Comparison of ENCODE assay signal across 9 cellular contexts in the genomic region with DNA sequence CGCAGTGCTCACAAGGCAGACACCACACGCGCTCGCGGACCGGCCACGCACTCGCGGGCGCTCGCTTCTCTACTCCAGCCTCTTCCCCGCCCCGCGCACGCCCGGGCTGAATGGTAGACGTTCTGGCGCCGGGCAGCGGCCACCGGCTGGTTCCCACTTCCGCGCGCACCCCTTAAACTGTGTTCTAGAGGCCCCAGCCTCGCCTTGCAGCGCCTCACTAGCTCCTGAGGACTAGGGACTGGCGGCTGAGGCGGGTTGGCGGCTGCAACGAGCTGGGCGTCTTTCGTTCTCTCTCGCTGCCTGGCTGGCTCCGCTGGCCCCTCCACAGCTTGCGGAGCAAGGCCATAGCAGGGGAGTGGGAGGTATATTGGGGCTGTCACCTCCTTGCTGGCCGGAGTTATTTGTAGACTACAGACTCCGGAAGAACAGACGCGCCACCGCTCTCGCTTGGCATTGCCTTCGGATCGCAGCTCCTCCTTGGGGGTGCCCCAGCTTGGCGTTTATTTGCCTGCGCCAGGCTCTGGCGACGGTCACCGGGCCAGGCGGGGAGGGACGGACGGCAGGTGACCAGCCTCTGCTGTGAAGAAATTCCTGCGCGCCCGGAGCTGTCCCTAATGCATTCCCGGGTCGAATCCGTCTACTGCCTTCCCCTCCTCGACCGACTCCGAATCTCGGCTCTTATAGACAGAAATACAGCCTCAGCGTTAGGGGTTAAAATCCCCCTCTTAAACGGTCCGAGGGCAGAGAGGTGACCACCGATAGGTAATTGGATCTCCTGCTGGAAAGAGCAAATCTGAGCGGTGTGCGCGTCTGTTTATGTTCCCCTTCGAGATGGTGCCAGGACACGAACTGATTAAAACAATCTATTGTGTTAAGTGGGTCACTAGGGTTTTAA. TPM values are rescaled to one million over a fixed set of nuclear protein-coding genes. Genes with fewer than 3 reads are reported as not detected.
DNase-seq lines count a peak whose midpoint lies in the region; ATAC-seq and TF ChIP-seq lines count a peak whose summit lies in the region.
"Had no signal": no experiment of that assay in that cellular context is flagged by ENCODE, and none has a peak within 500 bp of the region (broad histone marks: within the 10 kb centered on the region; RNA-seq: fewer than 3 reads in every experiment).

No MANE protein-coding gene starts in this region.

- H3K9me3 ChIP-seq in H9 (ENCODE audit: control insufficient read depth, low read depth, low read length) (no peaks in the 10 kb centered on the region), iPS DF 6.9 (ENCODE audit: control insufficient read depth, insufficient read depth, low read length) (no peaks in the 10 kb centered on the region)

- H2BK20ac ChIP-seq in H9 (ENCODE audit: low read depth, low read length, poor library complexity, severe bottlenecking) = no peak overlapping the region

- peak overlapping the region; percentile 54 for H3K4me2 ChIP-seq in H9 (ENCODE audit: insufficient read depth, insufficient read length, low read length)

- H3K27me3 Mint-ChIP-seq in H9 (ENCODE audit: low read depth) = peaks cover 91% of the 10 kb centered on the region
- H3K27me3 Mint-ChIP-seq in activated B cell treated with CpG ODN at 0.5 μM for 24 hours = peaks cover 40% of the 10 kb centered on the region
- peaks cover 78% of the 10 kb centered on the region for H3K27me3 Mint-ChIP-seq in activated CD4-positive, alpha-beta memory T cell treated with anti-CD3 and anti-CD28 coated beads, Interleukin-2, amount 10 ng/mL, durations not matched to agents 7 days and 5 days

- H3K27ac ChIP-seq in H9 (ENCODE audit: insufficient read length, low read depth, low read length) (no peak overlapping the region), iPS DF 6.9 (ENCODE audit: low read length) (no peak overlapping the region)

- H2BK120ac ChIP-seq in H9 (ENCODE audit: low read depth, low read length, poor library complexity, severe bottlenecking) = no peak overlapping the region

- CTCF ChIA-PET in activated B cell treated with CpG ODN at 0.5 μM for 24 hours (lab: Charles Lee) = no interaction called here
- CTCF ChIA-PET in activated CD4-positive, alpha-beta memory T cell treated with anti-CD3 and anti-CD28 coated beads, Interleukin-2, amount 10 ng/mL, durations not matched to agents 7 days and 5 days (lab: Charles Lee) = no interaction called here

- H3K27ac Mint-ChIP-seq in H9 = no peak overlapping the region
- no peak overlapping the region for H3K27ac Mint-ChIP-seq in activated B cell treated with CpG ODN at 0.5 μM for 24 hours
- H3K27ac Mint-ChIP-seq in activated CD4-positive, alpha-beta memory T cell treated with anti-CD3 and anti-CD28 coated beads, Interleukin-2, amount 10 ng/mL, durations not matched to agents 7 days and 5 days = no peak overlapping the region

- peaks cover 18% of the 10 kb centered on the region for H3K23me2 ChIP-seq in H9 (ENCODE audit: insufficient read length, low read depth, low read length, poor library complexity, severe bottlenecking)

- no peak overlapping the region for H3K18ac ChIP-seq in H9 (ENCODE audit: insufficient read length, low read depth, low read length)

- H4K8ac ChIP-seq in H9 (replicated peaks; ENCODE audit: insufficient read length, low read depth, low read length) = no peak overlapping the region

- peak overlapping the region; percentile 27; the same call in 1 of the 2 replicates for H3K4me3 ChIP-seq in iPS DF 6.9 (ENCODE audit: low read length)
- peak overlapping the region; percentile 80 for H3K4me3 ChIP-seq in skeletal muscle cell (ENCODE audit: low read depth, low read length)
- H3K4me3 ChIP-seq: K562 had no signal

- no peak overlapping the region for H3T11ph ChIP-seq in H9 (ENCODE audit: low read length)

- H3K36me3 ChIP-seq in iPS DF 6.9 (ENCODE audit: control insufficient read depth, insufficient read depth, low read length) = no peaks in the 10 kb centered on the region

- DNase-seq in H9 (peak; percentile 48), activated B cell treated with CpG ODN at 0.5 μM for 24 hours (no peak), iPS DF 6.9 (ENCODE audit: low read depth, low spot score) (no peak), skeletal muscle cell (ENCODE audit: low read depth) (no peak)
- no peak for DNase-seq in activated CD4-positive, alpha-beta memory T cell treated with anti-CD3 and anti-CD28 coated beads, Interleukin-2, amount 10 ng/mL, durations not matched to agents 7 days and 5 days

- H3K36me3 Mint-ChIP-seq in H9 (ENCODE audit: insufficient read depth in 1 of 3, low read depth in 3 of 3) (no peaks in the 10 kb centered on the region), activated B cell treated with CpG ODN at 0.5 μM for 24 hours (ENCODE audit: low read depth) (no peaks in the 10 kb centered on the region)
- H3K36me3 Mint-ChIP-seq in activated CD4-positive, alpha-beta memory T cell treated with anti-CD3 and anti-CD28 coated beads, Interleukin-2, amount 10 ng/mL, durations not matched to agents 7 days and 5 days (ENCODE audit: low read depth) = peaks cover 2% of the 10 kb centered on the region

- no peaks in the 10 kb centered on the region for H4K20me1 ChIP-seq in H9 (ENCODE audit: control insufficient read depth, insufficient read depth, insufficient read length)

- no peak overlapping the region for H3K9ac ChIP-seq in H9 (ENCODE audit: extremely low read depth, insufficient read length, low read length)

- POLR2A ChIA-PET in activated B cell treated with CpG ODN at 0.5 μM for 24 hours (lab: Charles Lee) = no interaction called here
- POLR2A ChIA-PET in activated CD4-positive, alpha-beta memory T cell treated with anti-CD3 and anti-CD28 coated beads, Interleukin-2, amount 10 ng/mL, durations not matched to agents 7 days and 5 days (lab: Charles Lee) = no interaction called here

- H3K56ac ChIP-seq in H9 (ENCODE audit: insufficient read length, low read depth, low read length) = no peak overlapping the region

- no peak overlapping the region for H2BK15ac ChIP-seq in H9 (ENCODE audit: low read depth, low read length)

- no peak overlapping the region for H2BK12ac ChIP-seq in H9 (ENCODE audit: insufficient read length, low read depth, low read length)

- H3K79me1 ChIP-seq in H9 (ENCODE audit: insufficient read depth, low read depth, low read length, poor library complexity, severe bottlenecking) = no peaks in the 10 kb centered on the region

- no peak overlapping the region for H4K5ac ChIP-seq in H9 (ENCODE audit: insufficient read length, low read depth, low read length)

- H3K79me2 ChIP-seq in H9 (ENCODE audit: insufficient read depth, low read length) = no peaks in the 10 kb centered on the region

- no peak overlapping the region for H2AFZ ChIP-seq in H9 (ENCODE audit: low read length)

- no peak overlapping the region for H4K91ac ChIP-seq in H9 (ENCODE audit: insufficient read length, low read depth, low read length)

- H3K23ac ChIP-seq in H9 (ENCODE audit: insufficient read length, low read depth, low read length) = no peak overlapping the region

- no peak overlapping the region for H3K14ac ChIP-seq in H9 (ENCODE audit: insufficient read depth, low read length)

- peaks cover 20 to 29% of the 10 kb centered on the region in 2 experiments for H3K4me1 Mint-ChIP-seq in H9
- H3K4me1 Mint-ChIP-seq in activated B cell treated with CpG ODN at 0.5 μM for 24 hours = peaks cover 34% of the 10 kb centered on the region
- H3K4me1 Mint-ChIP-seq in activated CD4-positive, alpha-beta memory T cell treated with anti-CD3 and anti-CD28 coated beads, Interleukin-2, amount 10 ng/mL, durations not matched to agents 7 days and 5 days = peaks cover 24% of the 10 kb centered on the region

- H3K4me3 Mint-ChIP-seq in H9 = peak overlapping the region; percentile 59 to 83
- peak overlapping the region; percentile 56 for H3K4me3 Mint-ChIP-seq in activated B cell treated with CpG ODN at 0.5 μM for 24 hours
- no peak overlapping the region for H3K4me3 Mint-ChIP-seq in activated CD4-positive, alpha-beta memory T cell treated with anti-CD3 and anti-CD28 coated beads, Interleukin-2, amount 10 ng/mL, durations not matched to agents 7 days and 5 days

- no CpG with 5 or more reads among the region's 70 CpGs for WGBS in H9 (ENCODE audit: extremely low coverage, insufficient read length, low lambda C conversion rate)
- no CpG with 5 or more reads among the region's 70 CpGs for WGBS in iPS DF 6.9 (ENCODE audit: insufficient coverage, insufficient read length)

- H2AK5ac ChIP-seq in H9 (ENCODE audit: insufficient read length, low read length) = no peak overlapping the region

- intact Hi-C loops in activated B cell treated with CpG ODN at 0.5 μM for 24 hours (cut with micrococcal nuclease) = no loop called here

- TF ChIP-seq CTCF in H9 (conservative IDR thresholded peaks at IDR 0.05) (no peak), activated B cell treated with CpG ODN at 0.5 μM for 24 hours (IDR thresholded peaks at IDR 0.05) (no peak)

- H3K4me1 ChIP-seq in H9 (ENCODE audit: insufficient read depth, low read length) (no peaks in the 10 kb centered on the region), iPS DF 6.9 (ENCODE audit: control insufficient read depth, insufficient read depth, low read length) (peaks cover 5% of the 10 kb centered on the region; the same call in 1 of the 2 replicates)

- H3K4ac ChIP-seq in H9 (ENCODE audit: low read depth, low read length) = no peak overlapping the region

- H3K27me3 ChIP-seq in H9 (ENCODE audit: insufficient read depth, low read length) = peaks cover 50% of the 10 kb centered on the region; the same call in 1 of the 2 replicates
- peaks cover 43% of the 10 kb centered on the region for H3K27me3 ChIP-seq in iPS DF 6.9 (ENCODE audit: control insufficient read depth, insufficient read depth, low read length)

- ATAC-seq in activated B cell treated with CpG ODN at 0.5 μM for 24 hours (ENCODE audit: low read depth) (no peak), HG02763 (IDR thresholded peaks at IDR 0.05; ENCODE audit: unreplicated experiment) (no peak), HG03097 (IDR thresholded peaks at IDR 0.05; ENCODE audit: low FRiP score, unreplicated experiment) (no peak), HG03025 (IDR thresholded peaks at IDR 0.05; ENCODE audit: low FRiP score, unreplicated experiment) (no peak)
- ATAC-seq: K562 had no signal

- no peak overlapping the region for H2BK5ac ChIP-seq in H9 (ENCODE audit: insufficient read length, low read length)

- H3K9me3 Mint-ChIP-seq in H9 = no peaks in the 10 kb centered on the region; a peak in 3 of 5 replicates
- no peaks in the 10 kb centered on the region for H3K9me3 Mint-ChIP-seq in activated B cell treated with CpG ODN at 0.5 μM for 24 hours
- no peaks in the 10 kb centered on the region for H3K9me3 Mint-ChIP-seq in activated CD4-positive, alpha-beta memory T cell treated with anti-CD3 and anti-CD28 coated beads, Interleukin-2, amount 10 ng/mL, durations not matched to agents 7 days and 5 days

RNA-seq across cellular contexts. Expression of a gene that starts 1.3 kb away (rescaled TPM):
- 1.0 and 1.1 TPM in 2 replicates for total RNA-seq in H9 (2021)
- total RNA-seq in activated B cell treated with CpG ODN at 0.5 μM for 24 hours = not detected in 2 replicates
- total RNA-seq in activated CD4-positive, alpha-beta memory T cell treated with anti-CD3 and anti-CD28 coated beads, Interleukin-2, amount 10 ng/mL, durations not matched to agents 7 days and 5 days = not detected
